ENCODE assay signal across 32 cellular contexts in the genomic region with DNA sequence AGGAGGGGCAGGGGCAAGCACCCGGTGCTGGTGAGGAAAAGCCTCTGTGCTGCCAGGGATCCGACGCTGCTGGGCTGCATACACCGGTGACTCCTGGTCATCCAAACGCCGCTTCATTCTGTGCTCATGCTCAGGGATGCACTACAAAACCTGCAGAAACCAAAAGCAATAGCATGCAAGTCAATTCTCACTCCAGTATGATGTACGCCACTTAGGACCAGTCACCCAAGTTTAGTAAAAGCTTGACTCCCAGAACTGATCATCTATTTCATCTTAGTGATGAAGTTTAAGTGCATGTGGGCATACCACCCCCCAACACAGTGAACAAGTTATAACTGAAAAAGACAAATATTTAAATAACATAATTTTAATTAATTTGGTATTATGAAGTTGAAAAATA.
"Had no signal": no experiment of that assay in that cellular context is flagged by ENCODE, and none has a peak within 500 bp of the region (broad histone marks: within the 10 kb centered on the region; RNA-seq: fewer than 3 reads in every experiment).

No MANE protein-coding gene starts in this region.

- H3K4me3 ChIP-seq: coronary artery, esophagus squamous epithelium, heart right ventricle, lower lobe of right lung, mucosa of descending colon, prostate gland, right atrium auricular region, smooth muscle cell, testis, tibial artery, upper lobe of left lung had no signal

- H3K4me1 Mint-ChIP-seq: neural crest cell had no signal

- ATAC-seq: heart right ventricle; left colon; left ventricle myocardium superior; lower lobe of right lung; mucosa of descending colon; natural killer cell treated with Interleukin-12 subunit alpha and Interleukin-12 subunit beta and Interleukin-15 and Interleukin-18, amount 100 ng/mL, for 72 hours; sciatic nerve; stimulated activated memory B cell treated with anti-CD40 and anti-IgM and Interleukin-4, amounts not matched to agents 10 μg/mL and 1 μg/mL and 100 μg/mL, for 72 hours; stimulated activated naive CD8-positive, alpha-beta T cell treated with anti-CD3 and anti-CD28 coated beads, Interleukin-15, Interleukin-2, amounts not matched to agents 100 U/mL and 50 U/mL, for 24 hours had no signal

- H3K27ac Mint-ChIP-seq: memory B cell; mesothelial cell of epicardium; naive B cell; stimulated activated memory B cell treated with anti-CD40 and anti-IgM and Interleukin-4, amounts not matched to agents 10 μg/mL and 1 μg/mL and 100 μg/mL, for 72 hours had no signal

- H2AFZ ChIP-seq: parathyroid adenoma had no signal

- H3K27ac ChIP-seq: coronary artery, esophagus squamous epithelium, heart right ventricle, lower lobe of right lung, parathyroid adenoma, prostate gland, right atrium auricular region, testis, tibial artery, upper lobe of left lung had no signal

- H3K27me3 ChIP-seq: esophagus squamous epithelium, heart right ventricle, right atrium auricular region, testis, tibial artery, upper lobe of left lung had no signal

- H3K9me3 ChIP-seq: esophagus squamous epithelium, heart right ventricle, lower lobe of right lung, mucosa of descending colon, prostate gland, right atrium auricular region, testis, tibial artery, upper lobe of left lung had no signal

- H3K36me3 Mint-ChIP-seq: natural killer cell treated with Interleukin-12 subunit alpha and Interleukin-12 subunit beta and Interleukin-15 and Interleukin-18, amount 100 ng/mL, for 72 hours had no signal

- H3K9ac ChIP-seq: parathyroid adenoma had no signal

- H3K4me1 ChIP-seq: parathyroid adenoma, prostate gland, upper lobe of left lung had no signal

- H3K9me3 Mint-ChIP-seq: memory B cell; mesothelial cell of epicardium; naive B cell; natural killer cell treated with Interleukin-12 subunit alpha and Interleukin-12 subunit beta and Interleukin-15 and Interleukin-18, amount 100 ng/mL, for 72 hours; neural crest cell; stimulated activated memory B cell treated with anti-CD40 and anti-IgM and Interleukin-4, amounts not matched to agents 10 μg/mL and 1 μg/mL and 100 μg/mL, for 72 hours had no signal

- H3K4me3 Mint-ChIP-seq: memory B cell; mesothelial cell of epicardium; naive B cell; natural killer cell treated with Interleukin-12 subunit alpha and Interleukin-12 subunit beta and Interleukin-15 and Interleukin-18, amount 100 ng/mL, for 72 hours; neural crest cell; stimulated activated memory B cell treated with anti-CD40 and anti-IgM and Interleukin-4, amounts not matched to agents 10 μg/mL and 1 μg/mL and 100 μg/mL, for 72 hours had no signal

- DNase-seq: dermis blood vessel endothelial cell; effector memory CD4-positive, alpha-beta T cell; erythroblast; esophagus squamous epithelium; foreskin melanocyte; glutamatergic neuron; heart right ventricle; hippocampal formation; kidney glomerular epithelial cell; left colon; left ventricle myocardium superior; lower lobe of right lung; mucosa of descending colon; naive B cell; stimulated activated CD4-positive, alpha-beta T cell treated with anti-CD3 and anti-CD28 coated beads, Interleukin-2, amount 100 ng/mL, for 24 hours; stimulated activated CD4-positive, alpha-beta T cell treated with anti-CD3 and anti-CD28 coated beads, Interleukin-4, amount 100 ng/mL, for 24 hours; stimulated activated naive CD8-positive, alpha-beta T cell treated with anti-CD3 and anti-CD28 coated beads, Interleukin-15, Interleukin-2, amounts not matched to agents 100 U/mL and 50 U/mL, for 24 hours; substantia nigra; testis; tibial artery; upper lobe of left lung had no signal

- H3K27me3 Mint-ChIP-seq: memory B cell; naive B cell; natural killer cell treated with Interleukin-12 subunit alpha and Interleukin-12 subunit beta and Interleukin-15 and Interleukin-18, amount 100 ng/mL, for 72 hours; stimulated activated memory B cell treated with anti-CD40 and anti-IgM and Interleukin-4, amounts not matched to agents 10 μg/mL and 1 μg/mL and 100 μg/mL, for 72 hours had no signal
